In genomic region chr10:78210548-78210947, GRCh38 we compare ENCODE assay signal across 21 cellular contexts.
DNase-seq lines count a peak whose midpoint lies in the region; ATAC-seq, FAIRE-seq and TF ChIP-seq lines count a peak whose summit lies in the region.
"Had no signal": no experiment of that assay in that cellular context is flagged by ENCODE, and none has a peak within 500 bp of the region (broad histone marks: within the 10 kb centered on the region; RNA-seq: fewer than 3 reads in every experiment).

No MANE protein-coding gene starts in this region.

- TF ChIP-seq CTCF in GM12865 (IDR thresholded peaks at IDR 0.05; ENCODE audit: insufficient read depth, low read depth, low read length, missing control alignments) (no peak), OCI-LY3 (IDR thresholded peaks at IDR 0.05; ENCODE audit: low read depth, low read length) (no peak), bronchial epithelial cell (IDR thresholded peaks at IDR 0.05; ENCODE audit: insufficient read depth, low read length, severe bottlenecking) (no peak)

- peak; percentile 18 for ATAC-seq in stimulated activated memory B cell treated with anti-CD40 and anti-IgM and Interleukin-4, amounts not matched to agents 10 μg/mL and 1 μg/mL and 100 μg/mL, for 72 hours
- ATAC-seq in HG03342 (IDR thresholded peaks at IDR 0.05; ENCODE audit: unreplicated experiment) (no peak), GM21825 (IDR thresholded peaks at IDR 0.05; ENCODE audit: unreplicated experiment) (no peak)
- ATAC-seq: K562 had no signal

- FAIRE-seq in bronchial epithelial cell (lab: Jason Lieb, UNC), result peak; percentile 60
- FAIRE-seq: G401.6, K562 had no signal

- H3K9me3 ChIP-seq in OCI-LY3 (ENCODE audit: insufficient read depth, low read length), result no peaks in the 10 kb centered on the region
- no peaks in the 10 kb centered on the region for H3K9me3 ChIP-seq in effector memory CD4-positive, alpha-beta T cell (ENCODE audit: control insufficient read depth, low read length)
- H3K9me3 ChIP-seq: SK-N-SH had no signal

- H3K4me2 ChIP-seq in OCI-LY3 (ENCODE audit: low read length), result peak overlapping the region; percentile 93
- H3K4me2 ChIP-seq: SK-N-SH had no signal

- no peaks in the 10 kb centered on the region for H3K36me3 Mint-ChIP-seq in stimulated activated memory B cell treated with anti-CD40 and anti-IgM and Interleukin-4, amounts not matched to agents 10 μg/mL and 1 μg/mL and 100 μg/mL, for 72 hours

- peaks cover 20% of the 10 kb centered on the region for H3K36me3 ChIP-seq in OCI-LY3 (replicated peaks; ENCODE audit: low read depth, low read length)
- H3K36me3 ChIP-seq in bronchial epithelial cell (ENCODE audit: control insufficient read depth, insufficient read depth, low read length), result no peaks in the 10 kb centered on the region
- H3K36me3 ChIP-seq in effector memory CD4-positive, alpha-beta T cell (ENCODE audit: control insufficient read depth, insufficient read depth, low read length), result no peaks in the 10 kb centered on the region

- no peaks in the 10 kb centered on the region for H3K9me3 Mint-ChIP-seq in stimulated activated memory B cell treated with anti-CD40 and anti-IgM and Interleukin-4, amounts not matched to agents 10 μg/mL and 1 μg/mL and 100 μg/mL, for 72 hours
- H3K9me3 Mint-ChIP-seq: HFFc6 had no signal

- H3K4me1 Mint-ChIP-seq in stimulated activated memory B cell treated with anti-CD40 and anti-IgM and Interleukin-4, amounts not matched to agents 10 μg/mL and 1 μg/mL and 100 μg/mL, for 72 hours, result peaks cover 11% of the 10 kb centered on the region

- DNase-seq in GM12865 (ENCODE audit: low read depth) (peak; percentile 9), bronchial epithelial cell (ENCODE audit: low read depth) (no peak)
- no peak for DNase-seq in effector memory CD4-positive, alpha-beta T cell
- DNase-seq: C1 segment of cervical spinal cord; COR-L47; GOT3; HFFc6; NCI-H1105; NCI-H1694 treated with DMSO at 0.1 percent for 48 hours; NCI-H345; NK-92 treated with Interleukin-12 subunit alpha and Interleukin-12 subunit beta, amount 100 ng/mL, for 24 hours; PC-3; Right ventricle myocardium superior; SK-N-SH had no signal

- H3K27me3 ChIP-seq in OCI-LY3 (ENCODE audit: low read depth, low read length), result no peaks in the 10 kb centered on the region
- peaks cover 6% of the 10 kb centered on the region for H3K27me3 ChIP-seq in bronchial epithelial cell (ENCODE audit: control insufficient read depth, insufficient read depth, low read length)
- H3K27me3 ChIP-seq in effector memory CD4-positive, alpha-beta T cell (replicated peaks; ENCODE audit: control insufficient read depth, insufficient read depth, low read length, poor library complexity, severe bottlenecking), result no peaks in the 10 kb centered on the region

- H3K9ac ChIP-seq in OCI-LY3 (ENCODE audit: low read length), result peak overlapping the region; percentile 91
- H3K9ac ChIP-seq: SK-N-SH had no signal

- peaks cover 50% of the 10 kb centered on the region for H3K79me2 ChIP-seq in OCI-LY3 (ENCODE audit: low read length)

- peaks cover 28% of the 10 kb centered on the region for H3K27me3 Mint-ChIP-seq in stimulated activated memory B cell treated with anti-CD40 and anti-IgM and Interleukin-4, amounts not matched to agents 10 μg/mL and 1 μg/mL and 100 μg/mL, for 72 hours

- H4K20me1 ChIP-seq in OCI-LY3 (ENCODE audit: insufficient read depth, low read length), result no peaks in the 10 kb centered on the region

- H3K27ac Mint-ChIP-seq in stimulated activated memory B cell treated with anti-CD40 and anti-IgM and Interleukin-4, amounts not matched to agents 10 μg/mL and 1 μg/mL and 100 μg/mL, for 72 hours, result no peak overlapping the region
- H3K27ac Mint-ChIP-seq: HFFc6 had no signal

- H3K4me3 ChIP-seq in GM12865 (ENCODE audit: low read depth, low read length) (no peak overlapping the region), OCI-LY3 (ENCODE audit: low read length) (peak overlapping the region; percentile 84), bronchial epithelial cell (ENCODE audit: low read depth, low read length) (no peak overlapping the region)
- H3K4me3 ChIP-seq in effector memory CD4-positive, alpha-beta T cell (ENCODE audit: insufficient read depth, low read depth, low read length, poor library complexity, severe bottlenecking), result no peak overlapping the region
- H3K4me3 ChIP-seq: K562 had no signal

- no peak overlapping the region for H2AFZ ChIP-seq in OCI-LY3 (ENCODE audit: low read depth, low read length)

- H3K4me1 ChIP-seq in OCI-LY3 (ENCODE audit: low read length), result peaks cover 94% of the 10 kb centered on the region
- H3K4me1 ChIP-seq in effector memory CD4-positive, alpha-beta T cell (ENCODE audit: control insufficient read depth, insufficient read depth, low read length, poor library complexity, severe bottlenecking), result no peaks in the 10 kb centered on the region

- H3K4me3 Mint-ChIP-seq in stimulated activated memory B cell treated with anti-CD40 and anti-IgM and Interleukin-4, amounts not matched to agents 10 μg/mL and 1 μg/mL and 100 μg/mL, for 72 hours, result no peak overlapping the region
- H3K4me3 Mint-ChIP-seq: HFFc6 had no signal

- H3K27ac ChIP-seq in OCI-LY3 (ENCODE audit: low read length), result peak overlapping the region; percentile 88
- H3K27ac ChIP-seq in effector memory CD4-positive, alpha-beta T cell (ENCODE audit: insufficient read depth, low read length, poor library complexity, severe bottlenecking), result no peak overlapping the region
- H3K27ac ChIP-seq: HL-60 had no signal
